In genomic region chr12:75642226-75642625, GRCh38 we compare ENCODE assay signal across 19 cellular contexts.
DNase-seq lines count a peak whose midpoint lies in the region; ATAC-seq, FAIRE-seq and TF ChIP-seq lines count a peak whose summit lies in the region.
"Had no signal": no experiment of that assay in that cellular context is flagged by ENCODE, and none has a peak within 500 bp of the region (broad histone marks: within the 10 kb centered on the region; RNA-seq: fewer than 3 reads in every experiment).

No MANE protein-coding gene starts in this region.

- POLR2A ChIA-PET in naive thymus-derived CD8-positive, alpha-beta T cell (lab: Charles Lee), result no interaction called here

- peak overlapping the region in 6 of 11 experiments; percentile 5 to 77 (median 72); a peak in 10 of 22 replicates for H3K4me2 ChIP-seq in BLaER1 treated with 17β-estradiol and CSF1 and Interleukin-3, amounts not matched to agents 10 nM and 100 nM

- TF ChIP-seq CTCF in foreskin keratinocyte (conservative IDR thresholded peaks at IDR 0.05), result no peak

- H3K4me3 ChIP-seq in BLaER1 treated with 17β-estradiol and CSF1 and Interleukin-3, amounts not matched to agents 10 nM and 100 nM, result no peak overlapping the region
- no peak overlapping the region for H3K4me3 ChIP-seq in effector memory CD4-positive, alpha-beta T cell (ENCODE audit: insufficient read depth, low read depth, low read length, poor library complexity, severe bottlenecking)
- H3K4me3 ChIP-seq: right lobe of liver had no signal

- no peaks in the 10 kb centered on the region for H3K27me3 ChIP-seq in BLaER1 treated with 17β-estradiol and CSF1 and Interleukin-3, amounts not matched to agents 10 nM and 100 nM
- no peaks in the 10 kb centered on the region for H3K27me3 ChIP-seq in foreskin keratinocyte
- no peaks in the 10 kb centered on the region for H3K27me3 ChIP-seq in effector memory CD4-positive, alpha-beta T cell (replicated peaks; ENCODE audit: control insufficient read depth, insufficient read depth, low read length, poor library complexity, severe bottlenecking)
- H3K27me3 ChIP-seq: right lobe of liver had no signal

- intact Hi-C loops in Right ventricle myocardium inferior (cut with DNase I), result no loop called here

- H3K4me3 Mint-ChIP-seq in naive thymus-derived CD8-positive, alpha-beta T cell, result no peak overlapping the region

- H3K27ac Mint-ChIP-seq in naive thymus-derived CD8-positive, alpha-beta T cell, result no peak overlapping the region

- no peak overlapping the region for H3K9ac ChIP-seq in BLaER1 treated with 17β-estradiol and CSF1 and Interleukin-3, amounts not matched to agents 10 nM and 100 nM

- DNase-seq in GM19239 (ENCODE audit: insufficient read length, low spot score) (no peak), RKO (ENCODE audit: low spot score) (peak; percentile 84), foreskin keratinocyte (peak; percentile 28 to 63), Right ventricle myocardium inferior (ENCODE audit: missing footprints) (no peak)
- DNase-seq in naive thymus-derived CD8-positive, alpha-beta T cell, result no peak
- no peak for DNase-seq in effector memory CD4-positive, alpha-beta T cell
- DNase-seq: erythroblast; glutamatergic neuron; H7; midbrain; NCI-H2029 treated with DMSO at 0.1 percent for 48 hours; NCI-H526 treated with DMSO at 0.1 percent for 48 hours; right lobe of liver; stimulated activated CD4-positive, alpha-beta T cell treated with anti-CD3 and anti-CD28 coated beads, Interleukin-1b, Interleukin-23, amount 100 ng/mL, for 48 hours; substantia nigra; SW 1271 had no signal

- peak; percentile 81 for FAIRE-seq in GM19239 (lab: Jason Lieb, UNC)
- FAIRE-seq: HTR-8/SVneo had no signal

- H3K4me1 Mint-ChIP-seq in naive thymus-derived CD8-positive, alpha-beta T cell, result peaks cover 0 to 9% (median 0%) of the 10 kb centered on the region in 4 donors

- no peaks in the 10 kb centered on the region for H4K20me1 ChIP-seq in BLaER1 treated with 17β-estradiol and CSF1 and Interleukin-3, amounts not matched to agents 10 nM and 100 nM

- H3K36me3 ChIP-seq in BLaER1 treated with 17β-estradiol and CSF1 and Interleukin-3, amounts not matched to agents 10 nM and 100 nM, result no peaks in the 10 kb centered on the region
- no peaks in the 10 kb centered on the region for H3K36me3 ChIP-seq in effector memory CD4-positive, alpha-beta T cell (ENCODE audit: control insufficient read depth, insufficient read depth, low read length)
- H3K36me3 ChIP-seq: right lobe of liver had no signal

- no peaks in the 10 kb centered on the region for H3K9me3 ChIP-seq in BLaER1 treated with 17β-estradiol and CSF1 and Interleukin-3, amounts not matched to agents 10 nM and 100 nM (replicated peaks in 1 of 11)
- H3K9me3 ChIP-seq in effector memory CD4-positive, alpha-beta T cell (ENCODE audit: control insufficient read depth, low read length), result no peaks in the 10 kb centered on the region
- H3K9me3 ChIP-seq: right lobe of liver had no signal

- peak overlapping the region in 2 of 11 experiments; percentile 80 to 81; a peak in 4 of 22 replicates for H3K27ac ChIP-seq in BLaER1 treated with 17β-estradiol and CSF1 and Interleukin-3, amounts not matched to agents 10 nM and 100 nM
- peak overlapping the region; percentile 81 for H3K27ac ChIP-seq in foreskin keratinocyte
- no peak overlapping the region for H3K27ac ChIP-seq in effector memory CD4-positive, alpha-beta T cell (ENCODE audit: insufficient read depth, low read length, poor library complexity, severe bottlenecking)
- H3K27ac ChIP-seq: right lobe of liver had no signal

- no peaks in the 10 kb centered on the region for H3K9me3 Mint-ChIP-seq in naive thymus-derived CD8-positive, alpha-beta T cell

- no peaks in the 10 kb centered on the region for H3K36me3 Mint-ChIP-seq in naive thymus-derived CD8-positive, alpha-beta T cell

- peaks cover 29 to 49% (median 40%) of the 10 kb centered on the region in 10 experiments for H3K4me1 ChIP-seq in BLaER1 treated with 17β-estradiol and CSF1 and Interleukin-3, amounts not matched to agents 10 nM and 100 nM
- peaks cover 41% of the 10 kb centered on the region for H3K4me1 ChIP-seq in foreskin keratinocyte
- H3K4me1 ChIP-seq in effector memory CD4-positive, alpha-beta T cell (ENCODE audit: control insufficient read depth, insufficient read depth, low read length, poor library complexity, severe bottlenecking), result no peaks in the 10 kb centered on the region
- H3K4me1 ChIP-seq: right lobe of liver had no signal

- H3K27me3 Mint-ChIP-seq in naive thymus-derived CD8-positive, alpha-beta T cell, result peaks cover 0 to 12% (median 0%) of the 10 kb centered on the region in 5 donors

- peak; percentile 32 for ATAC-seq in foreskin keratinocyte
- ATAC-seq in HG02763 (IDR thresholded peaks at IDR 0.05; ENCODE audit: unreplicated experiment), result no peak
- ATAC-seq in naive thymus-derived CD8-positive, alpha-beta T cell, result no peak
- ATAC-seq in Right ventricle myocardium inferior, result no peak
- ATAC-seq: right lobe of liver had no signal

Comparison
In these comparisons a context has a peak if more than half of its experiments do, and no peak if none do; other contexts are left out.
1. DNase-seq: peak in RKO (single experiment) and foreskin keratinocyte (2 of 2); none in GM19239 (single experiment), naive thymus-derived CD8-positive, alpha-beta T cell (0 of 10), Right ventricle myocardium inferior (single experiment) and effector memory CD4-positive, alpha-beta T cell (0 of 3).